28 cellular contexts compared by ENCODE assay signal in genomic region chr13:20973886-20974285, GRCh38.
"Had no signal": no experiment of that assay in that cellular context is flagged by ENCODE, and none has a peak within 500 bp of the region (broad histone marks: within the 10 kb centered on the region; RNA-seq: fewer than 3 reads in every experiment).

No MANE protein-coding gene starts in this region.

- DNase-seq: heart left ventricle; hypothalamus; immature natural killer cell; kidney; left colon; left lung; lower lobe of right lung; mesendoderm; naive B cell; natural killer cell; nucleus accumbens; right cardiac atrium; stimulated activated CD4-positive, alpha-beta T cell treated with anti-CD3 and anti-CD28 coated beads, Interleukin-12 subunit alpha, Interleukin-12 subunit beta, amount 100 ng/mL, for 4 hours; stimulated activated CD4-positive, alpha-beta T cell treated with anti-CD3 and anti-CD28 coated beads, Interleukin-15, amount 100 ng/mL, for 24 hours; stimulated activated CD4-positive, alpha-beta T cell treated with anti-CD3 and anti-CD28 coated beads, Interleukin-2, amount 100 ng/mL, for 24 hours; stimulated activated CD4-positive, alpha-beta T cell treated with anti-CD3 and anti-CD28 coated beads, Interleukin-4, amount 100 ng/mL, for 1 hour; stimulated activated naive B cell treated with anti-CD40 and anti-IgM and Interleukin-4, amounts not matched to agents 10 μg/mL and 1 μg/mL and 100 μg/mL, for 72 hours; stimulated activated naive CD8-positive, alpha-beta T cell treated with anti-CD3 and anti-CD28 coated beads, Interleukin-15, Interleukin-2, amounts not matched to agents 100 U/mL and 50 U/mL, for 24 hours; stomach; testis; thyroid gland; transverse colon; upper lobe of right lung had no signal

- H3K27ac Mint-ChIP-seq: immature natural killer cell; mesothelial cell of epicardium; natural killer cell; progenitor cell of endocrine pancreas; stimulated activated naive B cell treated with anti-CD40 and anti-IgM and Interleukin-4, amounts not matched to agents 10 μg/mL and 1 μg/mL and 100 μg/mL, for 72 hours had no signal

- H3K27me3 ChIP-seq: heart left ventricle, left lung, stomach, testis, thyroid gland, transverse colon, upper lobe of right lung had no signal

- H3K4me1 ChIP-seq: heart left ventricle, left lung, lower lobe of right lung, parathyroid adenoma, stomach, testis, thyroid gland, transverse colon, upper lobe of right lung had no signal

- H3K9ac ChIP-seq: parathyroid adenoma had no signal

- H3K9me3 ChIP-seq: heart left ventricle, left lung, lower lobe of right lung, stomach, testis, thyroid gland, transverse colon, upper lobe of right lung had no signal

- H3K27ac ChIP-seq: heart left ventricle, left lung, lower lobe of right lung, parathyroid adenoma, skin epidermis, stomach, testis, thyroid gland, transverse colon, upper lobe of right lung had no signal

- H3K4me3 ChIP-seq: heart left ventricle, left lung, lower lobe of right lung, skin epidermis, stomach, testis, thyroid gland, transverse colon, upper lobe of right lung had no signal

- H3K36me3 Mint-ChIP-seq: naive B cell had no signal

- H2AFZ ChIP-seq: parathyroid adenoma had no signal

- H3K27me3 Mint-ChIP-seq: naive B cell; progenitor cell of endocrine pancreas; stimulated activated naive B cell treated with anti-CD40 and anti-IgM and Interleukin-4, amounts not matched to agents 10 μg/mL and 1 μg/mL and 100 μg/mL, for 72 hours had no signal

- H3K4me1 Mint-ChIP-seq: mesothelial cell of epicardium, naive B cell had no signal

- H3K9me3 Mint-ChIP-seq: immature natural killer cell; naive B cell; natural killer cell; neural crest cell; stimulated activated naive B cell treated with anti-CD40 and anti-IgM and Interleukin-4, amounts not matched to agents 10 μg/mL and 1 μg/mL and 100 μg/mL, for 72 hours had no signal

- H3K4me3 Mint-ChIP-seq: immature natural killer cell; mesothelial cell of epicardium; naive B cell; natural killer cell; neural crest cell; stimulated activated naive B cell treated with anti-CD40 and anti-IgM and Interleukin-4, amounts not matched to agents 10 μg/mL and 1 μg/mL and 100 μg/mL, for 72 hours had no signal

- H3K79me2 ChIP-seq: parathyroid adenoma had no signal
